1 cellular context compared by ENCODE assay signal in the genomic region with DNA sequence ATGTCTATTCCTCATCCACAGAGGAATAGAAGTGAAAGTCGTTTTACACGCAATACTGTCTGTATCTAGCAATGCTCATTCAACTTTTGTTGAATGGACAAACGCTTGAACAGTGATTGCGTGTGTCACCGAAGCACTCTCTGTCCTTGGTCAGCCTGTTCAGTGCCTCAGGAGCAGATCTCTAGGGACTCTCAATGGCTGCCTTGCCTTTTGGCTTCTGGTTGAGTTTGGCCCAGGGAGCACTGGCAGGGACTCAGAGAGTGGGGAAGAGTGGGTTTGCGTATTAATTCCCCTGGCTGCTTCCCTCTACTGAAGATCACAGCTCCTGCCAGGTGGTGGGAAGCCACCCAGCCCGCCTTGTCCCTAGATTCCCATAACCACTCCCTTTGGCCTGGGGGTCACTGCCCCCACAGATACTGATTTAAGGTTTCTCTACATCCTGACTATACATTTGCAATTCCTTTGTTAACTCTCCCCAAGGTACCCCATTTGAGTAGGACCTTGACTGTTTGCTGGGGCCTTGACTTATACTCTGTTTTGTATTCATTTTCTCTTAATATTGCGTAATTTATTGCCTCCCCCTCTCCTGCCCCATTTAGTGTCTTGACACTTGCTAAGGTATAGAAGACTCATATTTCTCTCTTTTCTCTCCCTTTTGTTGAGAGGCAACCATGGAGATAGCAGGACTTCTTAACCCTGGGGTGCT.
TF ChIP-seq lines count a peak whose summit lies in the region.

No MANE protein-coding gene starts in this region.

TF ChIP-seq in K562, 482 proteins besides CTCF, POLR2A, EP300 and RAD21 (continued from another document):
- TF ChIP-seq, protein P1, sequence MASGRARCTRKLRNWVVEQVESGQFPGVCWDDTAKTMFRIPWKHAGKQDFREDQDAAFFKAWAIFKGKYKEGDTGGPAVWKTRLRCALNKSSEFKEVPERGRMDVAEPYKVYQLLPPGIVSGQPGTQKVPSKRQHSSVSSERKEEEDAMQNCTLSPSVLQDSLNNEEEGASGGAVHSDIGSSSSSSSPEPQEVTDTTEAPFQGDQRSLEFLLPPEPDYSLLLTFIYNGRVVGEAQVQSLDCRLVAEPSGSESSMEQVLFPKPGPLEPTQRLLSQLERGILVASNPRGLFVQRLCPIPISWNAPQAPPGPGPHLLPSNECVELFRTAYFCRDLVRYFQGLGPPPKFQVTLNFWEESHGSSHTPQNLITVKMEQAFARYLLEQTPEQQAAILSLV (tag; IDR thresholded peaks at IDR 0.05), result peak; percentile 69
- TF ChIP-seq BACH1 (tag; IDR thresholded peaks at IDR 0.05) (0 out of 2 replicates have a peak, but pooled peaks have one; percentile 7), YY1 (IDR thresholded peaks at IDR 0.05; ENCODE audit: borderline replicate concordance in 1 of 3, control insufficient read depth in 1 of 3, extremely low read depth in 1 of 3, insufficient read depth in 3 of 3, insufficient read length in 1 of 3, insufficient replicate concordance in 2 of 3, low read depth in 1 of 3, low read length in 2 of 3) (peak in 1 of 3 experiments; percentile 52), BMI1 (IDR thresholded peaks at IDR 0.05; ENCODE audit: low read length) (no peak), RFX1 (IDR thresholded peaks at IDR 0.05) (peak; percentile 25; the same call in 1 of the 2 replicates), ETV1 (tag; conservative IDR thresholded peaks at IDR 0.05; ENCODE audit: low read depth) (no peak), ZSCAN32 (CRISPR knock-in tag; IDR thresholded peaks at IDR 0.05) (0 out of 2 replicates have a peak, but pooled peaks have one; percentile 34), RCOR1 (IDR thresholded peaks at IDR 0.05; ENCODE audit: borderline replicate concordance in 1 of 2, low read depth in 2 of 2, low read length in 2 of 2) (no peak), CEBPB (tag; IDR thresholded peaks at IDR 0.05) (peak; percentile 98), KDM4B (IDR thresholded peaks at IDR 0.05; ENCODE audit: borderline replicate concordance in 2 of 2, low read depth in 1 of 2) (no peak), ZNF133 (CRISPR knock-in tag; IDR thresholded peaks at IDR 0.05) (no peak), TRIM24 (IDR thresholded peaks at IDR 0.05) (0 out of 4 replicates have a peak, but pooled peaks of 1 of the 2 experiments have one; percentile 7)
- TF ChIP-seq, protein P2, sequence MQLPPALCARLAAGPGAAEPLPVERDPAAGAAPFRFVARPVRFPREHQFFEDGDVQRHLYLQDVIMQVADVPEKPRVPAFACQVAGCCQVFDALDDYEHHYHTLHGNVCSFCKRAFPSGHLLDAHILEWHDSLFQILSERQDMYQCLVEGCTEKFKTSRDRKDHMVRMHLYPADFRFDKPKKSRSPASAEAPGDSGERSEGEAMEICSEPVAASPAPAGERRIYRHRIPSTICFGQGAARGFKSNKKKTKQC (CRISPR knock-in tag; IDR thresholded peaks at IDR 0.05), result no peak
- TF ChIP-seq, protein P3, sequence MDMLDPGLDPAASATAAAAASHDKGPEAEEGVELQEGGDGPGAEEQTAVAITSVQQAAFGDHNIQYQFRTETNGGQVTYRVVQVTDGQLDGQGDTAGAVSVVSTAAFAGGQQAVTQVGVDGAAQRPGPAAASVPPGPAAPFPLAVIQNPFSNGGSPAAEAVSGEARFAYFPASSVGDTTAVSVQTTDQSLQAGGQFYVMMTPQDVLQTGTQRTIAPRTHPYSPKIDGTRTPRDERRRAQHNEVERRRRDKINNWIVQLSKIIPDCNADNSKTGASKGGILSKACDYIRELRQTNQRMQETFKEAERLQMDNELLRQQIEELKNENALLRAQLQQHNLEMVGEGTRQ (CRISPR knock-in tag; IDR thresholded peaks at IDR 0.05), result no peak
